Comparison of ENCODE assay signal across 11 cellular contexts in genomic region chr6:2396856-2397640, GRCh38.
A peak's percentile ranks its signal among the peaks of the same experiment; 100 is the strongest.
DNase-seq lines count a peak whose midpoint lies in the region; ATAC-seq and TF ChIP-seq lines count a peak whose summit lies in the region.
"Had no signal": no experiment of that assay in that cellular context is flagged by ENCODE, and none has a peak within 500 bp of the region (broad histone marks: within the 10 kb centered on the region; RNA-seq: fewer than 3 reads in every experiment).

No MANE protein-coding gene starts in this region.

- H3K27me3 Mint-ChIP-seq in mesothelial cell of epicardium (ENCODE audit: low read depth) = no peaks in the 10 kb centered on the region

- peaks cover 10% of the 10 kb centered on the region for H3K4me1 Mint-ChIP-seq in mesothelial cell of epicardium

- no peak for ATAC-seq in GM18868 (IDR thresholded peaks at IDR 0.05; ENCODE audit: unreplicated experiment)
- no peak for ATAC-seq in GM21825 (IDR thresholded peaks at IDR 0.05; ENCODE audit: unreplicated experiment)
- ATAC-seq in HG03175 (IDR thresholded peaks at IDR 0.05; ENCODE audit: unreplicated experiment) = no peak

- no peak overlapping the region for H3K4me3 ChIP-seq in cardiac fibroblast (replicated peaks in 1 of 2; ENCODE audit: low read depth in 2 of 2, low read length in 2 of 2)

- peak overlapping the region; percentile 35 for H3K27ac Mint-ChIP-seq in mesothelial cell of epicardium

- TF ChIP-seq CTCF in cardiac fibroblast (IDR thresholded peaks at IDR 0.05; ENCODE audit: low read depth, low read length) (no peak), mesothelial cell of epicardium (IDR thresholded peaks at IDR 0.05; ENCODE audit: unreplicated experiment) (no peak)

- H3K9me3 Mint-ChIP-seq in mesothelial cell of epicardium = peaks cover 34% of the 10 kb centered on the region

- H3K36me3 Mint-ChIP-seq in mesothelial cell of epicardium = peaks cover 24% of the 10 kb centered on the region

- no peak overlapping the region for H3K4me3 Mint-ChIP-seq in mesothelial cell of epicardium

- peak; percentile 33 for DNase-seq in DMS79 (lab: John Stamatoyannopoulos, UW)
- peak; percentile 11 for DNase-seq in NCI-H2171 (lab: John Stamatoyannopoulos, UW)
- peak; percentile 17 to 57 for DNase-seq in cardiac fibroblast (ENCODE audit: low read depth in 2 of 2)
- DNase-seq in mesothelial cell of epicardium (ENCODE audit: low spot score in 2 of 2, unreplicated experiment in 2 of 2) = peak; percentile 40 to 53
- no peak for DNase-seq in NCI-H1048 (lab: John Stamatoyannopoulos, UW)
- DNase-seq: activated gamma-delta T cell treated with Interleukin-2 at 50 U/mL for 16 hours; GOT3; stimulated activated CD4-positive, alpha-beta T cell treated with anti-CD3 and anti-CD28 coated beads, Interleukin-2, amount 100 ng/mL, for 48 hours had no signal
